ENCODE assay signal across 1 cellular context in genomic region chr3:64918989-64919388, GRCh38.
TF ChIP-seq lines count a peak whose summit lies in the region.

No MANE protein-coding gene starts in this region.

TF ChIP-seq in K562, 482 proteins besides CTCF, POLR2A, EP300 and RAD21 (continued from another document and continues in another):
- TF ChIP-seq CHD7 (IDR thresholded peaks at IDR 0.05; ENCODE audit: low read depth, low read length) (no peak), COPS2 (conservative IDR thresholded peaks at IDR 0.05) (no peak), NELFE (IDR thresholded peaks at IDR 0.05; ENCODE audit: insufficient read depth, insufficient read length) (no peak), KLF16 (IDR thresholded peaks at IDR 0.05) (no peak), ZNF668 (CRISPR knock-in tag; IDR thresholded peaks at IDR 0.05) (no peak), BDP1 (IDR thresholded peaks at IDR 0.05; ENCODE audit: insufficient read depth, insufficient read length) (no peak), POLR3G (IDR thresholded peaks at IDR 0.05; ENCODE audit: extremely low read depth, insufficient read length, insufficient replicate concordance) (no peak), SMARCB1 (IDR thresholded peaks at IDR 0.05; ENCODE audit: insufficient read length, low read depth) (no peak), TCF3 (CRISPR knock-in tag; IDR thresholded peaks at IDR 0.05) (0 out of 2 replicates have a peak, but pooled peaks have one; percentile 33), XRCC3 (IDR thresholded peaks at IDR 0.05) (no peak), ZNF699 (CRISPR knock-in tag; IDR thresholded peaks at IDR 0.05; ENCODE audit: insufficient replicate concordance) (no peak), DPF2 (IDR thresholded peaks at IDR 0.05) (peak; percentile 65; the same call in 1 of the 2 replicates), ATF6 (CRISPR knock-in tag; IDR thresholded peaks at IDR 0.05) (no peak), HDAC6 (IDR thresholded peaks at IDR 0.05; ENCODE audit: low read depth, low read length) (no peak), FOS (IDR thresholded peaks at IDR 0.05; ENCODE audit: extremely low read depth, insufficient read length) (no peak), ZNF77 (CRISPR knock-in tag; IDR thresholded peaks at IDR 0.05) (no peak), MLLT1 (IDR thresholded peaks at IDR 0.05) (0 out of 4 replicates have a peak, but pooled peaks of 1 of the 2 experiments have one; percentile 32), ZSCAN29 (IDR thresholded peaks at IDR 0.05) (no peak), ZNF24 (IDR thresholded peaks at IDR 0.05) (no peak), ILK (tag; IDR thresholded peaks at IDR 0.05; ENCODE audit: borderline replicate concordance, low read depth) (no peak), DIDO1 (tag; IDR thresholded peaks at IDR 0.05; ENCODE audit: low read depth) (no peak), ZFP1 (CRISPR knock-in tag; IDR thresholded peaks at IDR 0.05) (no peak), ZNF408 (CRISPR knock-in tag; IDR thresholded peaks at IDR 0.05; ENCODE audit: low read depth) (no peak), CREB1 (IDR thresholded peaks at IDR 0.05) (no peak), CREB1 (CRISPR knock-in tag; IDR thresholded peaks at IDR 0.05) (no peak), ZNF511 (CRISPR knock-in tag; IDR thresholded peaks at IDR 0.05) (no peak), BHLHE40 (IDR thresholded peaks at IDR 0.05; ENCODE audit: low read length) (no peak), GATA2 (CRISPR knock-in tag; IDR thresholded peaks at IDR 0.05) (no peak), RFX7 (CRISPR knock-in tag; IDR thresholded peaks at IDR 0.05) (no peak), SMARCE1 (IDR thresholded peaks at IDR 0.05) (peak; percentile 74; the same call in 1 of the 2 replicates), U2AF1 (optimal IDR thresholded peaks at IDR 0.05; ENCODE audit: low read depth, low read length) (no peak), MTA1 (IDR thresholded peaks at IDR 0.05; ENCODE audit: borderline replicate concordance) (0 out of 2 replicates have a peak, but pooled peaks have one; percentile 31), ZNF146 (CRISPR knock-in tag; IDR thresholded peaks at IDR 0.05; ENCODE audit: unreplicated experiment) (no peak), JUND (IDR thresholded peaks at IDR 0.05; ENCODE audit: borderline replicate concordance, low read depth, low read length) (peak; percentile 28; the same call in 1 of the 2 replicates), JUND (tag; IDR thresholded peaks at IDR 0.05; ENCODE audit: borderline replicate concordance, low read depth, low read length) (no peak; the same call in 2 of the 3 replicates), NR0B1 (IDR thresholded peaks at IDR 0.05; ENCODE audit: partially characterized antibody) (no peak), MCM2 (IDR thresholded peaks at IDR 0.05; ENCODE audit: low read depth) (no peak), HDAC2 (IDR thresholded peaks at IDR 0.05) (peak; percentile 29; the same call in 1 of the 2 replicates), ZNF41 (CRISPR knock-in tag; conservative IDR thresholded peaks at IDR 0.05) (no peak), ZHX1 (conservative IDR thresholded peaks at IDR 0.05; ENCODE audit: low read length) (no peak), MTF1 (CRISPR knock-in tag; IDR thresholded peaks at IDR 0.05; ENCODE audit: borderline replicate concordance) (no peak), FOXK2 (conservative IDR thresholded peaks at IDR 0.05 in 1 of 2, IDR thresholded peaks at IDR 0.05 in 1 of 2; ENCODE audit: low read depth in 2 of 2) (no peak), ZBTB1 (CRISPR knock-in tag; IDR thresholded peaks at IDR 0.05; ENCODE audit: borderline replicate concordance, low read depth) (no peak), MTA2 (IDR thresholded peaks at IDR 0.05; ENCODE audit: low read depth) (peak; percentile 30; the same call in 1 of the 2 replicates), ID3 (CRISPR knock-in tag; IDR thresholded peaks at IDR 0.05) (no peak), ID3 (tag; IDR thresholded peaks at IDR 0.05) (no peak), ZNF324 (CRISPR knock-in tag; IDR thresholded peaks at IDR 0.05) (no peak), PCBP1 (IDR thresholded peaks at IDR 0.05; ENCODE audit: low read depth, low read length, poor library complexity, severe bottlenecking) (no peak)
